In genomic region chr21:45370575-45370974, GRCh38 we compare ENCODE assay signal across 19 cellular contexts.
"Had no signal": no experiment of that assay in that cellular context is flagged by ENCODE, and none has a peak within 500 bp of the region (broad histone marks: within the 10 kb centered on the region; RNA-seq: fewer than 3 reads in every experiment).

No MANE protein-coding gene starts in this region.

- H3K9me3 Mint-ChIP-seq: activated CD4-positive, alpha-beta T cell treated with anti-CD3 and anti-CD28 coated beads, Interleukin-2, amount 10 ng/mL, durations not matched to agents 24 days and 14 days; neural crest cell had no signal

- H3K27me3 ChIP-seq: colonic mucosa, ovary, upper lobe of left lung had no signal

- H3K36me3 ChIP-seq: colonic mucosa, ovary, suprapubic skin, upper lobe of left lung had no signal

- H3K4me3 ChIP-seq: colonic mucosa, ovary, skin epidermis, suprapubic skin, upper lobe of left lung had no signal

- H3K4me3 Mint-ChIP-seq: activated CD8-positive, alpha-beta T cell treated with anti-CD3 and anti-CD28 coated beads, Interleukin-2, amount 10 ng/mL, durations not matched to agents 7 days and 5 days; activated naive CD8-positive, alpha-beta T cell; neural crest cell; WTC11 had no signal

- H3K9me3 ChIP-seq: colonic mucosa, ovary, suprapubic skin, upper lobe of left lung had no signal

- ATAC-seq: esophagus mucosa; stimulated activated naive CD8-positive, alpha-beta T cell treated with anti-CD3 and anti-CD28 coated beads, Interleukin-15, Interleukin-2, amounts not matched to agents 100 U/mL and 50 U/mL, for 24 hours; WTC11 had no signal

- H3K27me3 Mint-ChIP-seq: activated naive CD8-positive, alpha-beta T cell had no signal

- H3K36me3 Mint-ChIP-seq: activated naive CD8-positive, alpha-beta T cell; WTC11 had no signal

- H3K4me1 ChIP-seq: colonic mucosa had no signal

- H3K27ac Mint-ChIP-seq: activated CD8-positive, alpha-beta T cell treated with anti-CD3 and anti-CD28 coated beads, Interleukin-2, amount 10 ng/mL, durations not matched to agents 7 days and 5 days; activated naive CD8-positive, alpha-beta T cell; WTC11 had no signal

- DNase-seq: activated CD8-positive, alpha-beta memory T cell treated with anti-CD3 and anti-CD28 coated beads, Interleukin-2, amount 50 U/mL, for 4 hours; activated effector memory CD4-positive, alpha-beta T cell treated with anti-CD3 and anti-CD28 coated beads, Interleukin-2, amount 50 U/mL, for 16 hours; activated T-cell treated with anti-CD3 and anti-CD28 coated beads, Interleukin-2, amount 50 U/mL, for 48 hours; amniotic stem cell; caudate nucleus; colonic mucosa; hippocampal formation; stimulated activated CD4-positive, alpha-beta T cell treated with anti-CD3 and anti-CD28 coated beads, Interleukin-15, amount 100 ng/mL, for 24 hours; stimulated activated naive CD8-positive, alpha-beta T cell treated with anti-CD3 and anti-CD28 coated beads, Interleukin-15, Interleukin-2, amounts not matched to agents 100 U/mL and 50 U/mL, for 24 hours; upper lobe of left lung had no signal
